ENCODE assay signal across 10 cellular contexts in the genomic region with DNA sequence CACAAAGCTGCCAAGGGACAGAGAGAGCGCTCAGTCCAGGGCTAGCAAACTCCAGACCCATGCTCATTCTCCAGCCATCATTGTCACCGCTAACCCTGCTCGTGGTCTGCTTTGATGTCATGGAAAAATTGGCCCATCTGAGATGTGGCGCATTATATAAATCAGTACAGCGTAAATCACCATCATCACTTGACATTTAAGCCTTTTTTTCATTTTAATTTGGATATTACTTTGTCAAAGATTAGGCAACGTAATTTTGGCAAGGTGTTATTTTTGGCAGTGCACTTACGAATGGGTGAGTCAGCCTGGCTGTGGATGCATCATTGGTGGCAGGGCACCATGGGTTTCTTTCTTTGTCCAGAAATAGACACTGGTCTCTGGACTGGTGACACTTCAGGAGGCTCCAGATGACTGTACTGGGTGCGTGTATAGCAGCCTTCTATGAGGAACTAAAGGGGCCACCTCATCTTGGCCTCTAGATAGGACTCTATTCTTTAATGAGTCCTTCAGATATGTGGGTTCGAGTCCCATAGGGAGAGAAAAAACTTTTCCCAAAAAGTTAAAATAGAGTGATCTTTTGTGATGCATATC.
DNase-seq lines count a peak whose midpoint lies in the region; ATAC-seq and TF ChIP-seq lines count a peak whose summit lies in the region.
"Had no signal": no experiment of that assay in that cellular context is flagged by ENCODE, and none has a peak within 500 bp of the region (broad histone marks: within the 10 kb centered on the region; RNA-seq: fewer than 3 reads in every experiment).

No MANE protein-coding gene starts in this region.

- H3K9me3 ChIP-seq in SK-N-SH (no peaks in the 10 kb centered on the region), neuronal stem cell (replicated peaks in 1 of 2; ENCODE audit: control insufficient read depth in 2 of 2, insufficient read depth in 1 of 2, low read depth in 1 of 2, low read length in 2 of 2) (peaks cover 0 to 15% of the 10 kb centered on the region in 2 donors)

- no peak overlapping the region for H3K18ac ChIP-seq in neuronal stem cell (ENCODE audit: low read length)

- peaks cover 7% of the 10 kb centered on the region for H3K36me3 Mint-ChIP-seq in activated CD4-positive, alpha-beta memory T cell treated with anti-CD3 and anti-CD28 coated beads for 36 hours
- H3K36me3 Mint-ChIP-seq in activated CD4-positive, alpha-beta memory T cell treated with anti-CD3 and anti-CD28 coated beads, Interleukin-2, amount 10 ng/mL, durations not matched to agents 7 days and 5 days (ENCODE audit: low read depth): peaks cover 11% of the 10 kb centered on the region
- peaks cover 9% of the 10 kb centered on the region for H3K36me3 Mint-ChIP-seq in stimulated activated effector memory CD8-positive, alpha-beta T cell treated with anti-CD3 and anti-CD28 coated beads, Interleukin-12 subunit alpha, Interleukin-12 subunit beta, amount 100 ng/mL, for 72 hours

- POLR2A ChIA-PET in activated CD4-positive, alpha-beta memory T cell treated with anti-CD3 and anti-CD28 coated beads for 36 hours (lab: Charles Lee): no interaction called here
- POLR2A ChIA-PET in activated CD4-positive, alpha-beta memory T cell treated with anti-CD3 and anti-CD28 coated beads, Interleukin-2, amount 10 ng/mL, durations not matched to agents 7 days and 5 days (lab: Charles Lee): no interaction called here
- POLR2A ChIA-PET in SK-N-SH (lab: Yijun Ruan, JAX): no interaction called here

- H3K4me1 Mint-ChIP-seq in activated CD4-positive, alpha-beta memory T cell treated with anti-CD3 and anti-CD28 coated beads for 36 hours (ENCODE audit: low read depth): peaks cover 54% of the 10 kb centered on the region
- H3K4me1 Mint-ChIP-seq in activated CD4-positive, alpha-beta memory T cell treated with anti-CD3 and anti-CD28 coated beads, Interleukin-2, amount 10 ng/mL, durations not matched to agents 7 days and 5 days: peaks cover 30% of the 10 kb centered on the region
- H3K4me1 Mint-ChIP-seq in stimulated activated effector memory CD8-positive, alpha-beta T cell treated with anti-CD3 and anti-CD28 coated beads, Interleukin-12 subunit alpha, Interleukin-12 subunit beta, amount 100 ng/mL, for 72 hours: peaks cover 62% of the 10 kb centered on the region

- intact Hi-C loops in activated CD4-positive, alpha-beta memory T cell treated with anti-CD3 and anti-CD28 coated beads for 36 hours (cut with micrococcal nuclease): no loop called here

- no peak overlapping the region for H2AK5ac ChIP-seq in neuronal stem cell (ENCODE audit: low read depth, low read length)

- WGBS in SK-N-SH (ENCODE audit: low lambda C conversion rate): 73% methylated on average over 9 of the region's 9 CpGs
- WGBS in neuronal stem cell (ENCODE audit: extremely low coverage in 2 of 2, insufficient read length in 2 of 2, insufficient replicate concordance in 1 of 2), 2 donors: no CpG with 5 or more reads among the region's 9 CpGs

- no peak overlapping the region for H3K4me3 Mint-ChIP-seq in activated CD4-positive, alpha-beta memory T cell treated with anti-CD3 and anti-CD28 coated beads for 36 hours
- H3K4me3 Mint-ChIP-seq in activated CD4-positive, alpha-beta memory T cell treated with anti-CD3 and anti-CD28 coated beads, Interleukin-2, amount 10 ng/mL, durations not matched to agents 7 days and 5 days: no peak overlapping the region
- no peak overlapping the region for H3K4me3 Mint-ChIP-seq in stimulated activated effector memory CD8-positive, alpha-beta T cell treated with anti-CD3 and anti-CD28 coated beads, Interleukin-12 subunit alpha, Interleukin-12 subunit beta, amount 100 ng/mL, for 72 hours

- H4K20me1 ChIP-seq in SK-N-SH (ENCODE audit: insufficient read depth): no peaks in the 10 kb centered on the region

- H4K8ac ChIP-seq in neuronal stem cell (ENCODE audit: low read depth, low read length): no peak overlapping the region

- no peaks in the 10 kb centered on the region for H3K79me1 ChIP-seq in neuronal stem cell (ENCODE audit: low read depth, low read length)

- H2BK120ac ChIP-seq in neuronal stem cell (ENCODE audit: low read depth, low read length): no peak overlapping the region

- H3K4ac ChIP-seq in neuronal stem cell (ENCODE audit: low read length): no peak overlapping the region

- no peak overlapping the region for H2BK12ac ChIP-seq in neuronal stem cell (ENCODE audit: low read length)

- H3K4me2 ChIP-seq in SK-N-SH: no peak overlapping the region
- no peak overlapping the region for H3K4me2 ChIP-seq in neuronal stem cell (ENCODE audit: insufficient read depth, low read length, poor library complexity, severe bottlenecking)

- no peak overlapping the region for H3K23ac ChIP-seq in neuronal stem cell (ENCODE audit: low read depth, low read length, poor library complexity)

- H3K27me3 Mint-ChIP-seq in activated CD4-positive, alpha-beta memory T cell treated with anti-CD3 and anti-CD28 coated beads for 36 hours: no peaks in the 10 kb centered on the region
- H3K27me3 Mint-ChIP-seq in activated CD4-positive, alpha-beta memory T cell treated with anti-CD3 and anti-CD28 coated beads, Interleukin-2, amount 10 ng/mL, durations not matched to agents 7 days and 5 days: no peaks in the 10 kb centered on the region

- peaks cover 27% of the 10 kb centered on the region for H3F3A ChIP-seq in SK-N-SH (replicated peaks; ENCODE audit: insufficient read depth)

- no peak for TF ChIP-seq CTCF in SK-N-SH (IDR thresholded peaks at IDR 0.05)

- CTCF ChIA-PET in activated CD4-positive, alpha-beta memory T cell treated with anti-CD3 and anti-CD28 coated beads for 36 hours (lab: Charles Lee): interaction anchor here (1.1 kb wide), 1 partner anchor 249 kb away, joined by 3 read pairs; no protein-coding TSS in a partner anchor
- CTCF ChIA-PET in activated CD4-positive, alpha-beta memory T cell treated with anti-CD3 and anti-CD28 coated beads, Interleukin-2, amount 10 ng/mL, durations not matched to agents 7 days and 5 days (lab: Charles Lee): no interaction called here
- CTCF ChIA-PET in SK-N-SH (lab: Yijun Ruan, JAX): interaction anchor here (1.3 to 2.8 kb wide), 5 partner anchors 18 to 360 kb away, joined by 3 to 13 read pairs (median 8); no protein-coding TSS in a partner anchor

- no peaks in the 10 kb centered on the region for H3K27me3 ChIP-seq in SK-N-SH (ENCODE audit: insufficient read depth)
- no peaks in the 10 kb centered on the region for H3K27me3 ChIP-seq in neuronal stem cell (ENCODE audit: control insufficient read depth in 3 of 3, insufficient read depth in 3 of 3, low read depth in 1 of 3, low read length in 3 of 3)

- no peak for TF ChIP-seq EP300 in SK-N-SH (IDR thresholded peaks at IDR 0.05; ENCODE audit: borderline replicate concordance in 1 of 2, low read depth in 1 of 2, low read length in 1 of 2)

- no peak overlapping the region for H4K91ac ChIP-seq in neuronal stem cell (ENCODE audit: low read depth, low read length, poor library complexity)

- H3K4me3 ChIP-seq in SK-N-SH (ENCODE audit: low read depth in 2 of 2, low read length in 1 of 2) (no peak overlapping the region), neuronal stem cell (ENCODE audit: low read length in 2 of 2) (no peak overlapping the region)
- H3K4me3 ChIP-seq: lung had no signal

- H2AFZ ChIP-seq in SK-N-SH (ENCODE audit: low read depth) (no peak overlapping the region), neuronal stem cell (ENCODE audit: low read length) (no peak overlapping the region)

- H3K27ac ChIP-seq in SK-N-SH (ENCODE audit: low read depth in 2 of 2, low read length in 1 of 2) (peak overlapping the region; percentile 11 to 84), neuronal stem cell (replicated peaks; ENCODE audit: low read length) (no peak overlapping the region)
- H3K27ac ChIP-seq: C4-2B had no signal

- no peaks in the 10 kb centered on the region for H3K9me2 ChIP-seq in SK-N-SH

- no peaks in the 10 kb centered on the region for H3K9me3 Mint-ChIP-seq in activated CD4-positive, alpha-beta memory T cell treated with anti-CD3 and anti-CD28 coated beads for 36 hours
- H3K9me3 Mint-ChIP-seq in activated CD4-positive, alpha-beta memory T cell treated with anti-CD3 and anti-CD28 coated beads, Interleukin-2, amount 10 ng/mL, durations not matched to agents 7 days and 5 days: no peaks in the 10 kb centered on the region
- H3K9me3 Mint-ChIP-seq in stimulated activated effector memory CD8-positive, alpha-beta T cell treated with anti-CD3 and anti-CD28 coated beads, Interleukin-12 subunit alpha, Interleukin-12 subunit beta, amount 100 ng/mL, for 72 hours: no peaks in the 10 kb centered on the region

- H3K4me1 ChIP-seq in SK-N-SH (ENCODE audit: control insufficient read depth in 1 of 2, insufficient read depth in 2 of 2, low read depth in 1 of 2, low read length in 1 of 2): peaks cover 37 to 74% of the 10 kb centered on the region in 2 experiments
- H3K4me1 ChIP-seq in neuronal stem cell (ENCODE audit: control insufficient read depth in 2 of 2, insufficient read depth in 1 of 2, low read depth in 1 of 2, low read length in 2 of 2): peaks cover 11 to 28% of the 10 kb centered on the region in 2 donors

- H3K27ac Mint-ChIP-seq in activated CD4-positive, alpha-beta memory T cell treated with anti-CD3 and anti-CD28 coated beads for 36 hours: no peak overlapping the region
- no peak overlapping the region for H3K27ac Mint-ChIP-seq in activated CD4-positive, alpha-beta memory T cell treated with anti-CD3 and anti-CD28 coated beads, Interleukin-2, amount 10 ng/mL, durations not matched to agents 7 days and 5 days
- H3K27ac Mint-ChIP-seq in stimulated activated effector memory CD8-positive, alpha-beta T cell treated with anti-CD3 and anti-CD28 coated beads, Interleukin-12 subunit alpha, Interleukin-12 subunit beta, amount 100 ng/mL, for 72 hours: peak overlapping the region; percentile 19

- peaks cover 13% of the 10 kb centered on the region; the same call in 1 of the 2 replicates for H3K79me2 ChIP-seq in SK-N-SH (ENCODE audit: insufficient read depth)

- H3K9ac ChIP-seq in SK-N-SH (no peak overlapping the region), neuronal stem cell (ENCODE audit: low read depth, low read length, poor library complexity) (no peak overlapping the region)

- peak; percentile 65 for ATAC-seq in HG03039 (IDR thresholded peaks at IDR 0.05; ENCODE audit: unreplicated experiment)
- peak; percentile 97 for ATAC-seq in stimulated activated effector memory CD8-positive, alpha-beta T cell treated with anti-CD3 and anti-CD28 coated beads, Interleukin-12 subunit alpha, Interleukin-12 subunit beta, amount 100 ng/mL, for 72 hours

- peak; percentile 44 for DNase-seq in activated CD4-positive, alpha-beta memory T cell treated with anti-CD3 and anti-CD28 coated beads for 36 hours
- no peak for DNase-seq in activated CD4-positive, alpha-beta memory T cell treated with anti-CD3 and anti-CD28 coated beads, Interleukin-2, amount 10 ng/mL, durations not matched to agents 7 days and 5 days
- DNase-seq in SK-N-SH: no peak
- no peak for DNase-seq in stimulated activated effector memory CD8-positive, alpha-beta T cell treated with anti-CD3 and anti-CD28 coated beads, Interleukin-12 subunit alpha, Interleukin-12 subunit beta, amount 100 ng/mL, for 72 hours (ENCODE audit: low spot score in 2 of 2)
- no peak for DNase-seq in NCI-H187 treated with DMSO at 0.1 percent for 48 hours (lab: John Stamatoyannopoulos, UW)
- DNase-seq in neuronal stem cell (ENCODE audit: low spot score): no peak
- DNase-seq in DMS153 (lab: John Stamatoyannopoulos, UW): no peak

- H2BK15ac ChIP-seq in neuronal stem cell (ENCODE audit: low read length): no peak overlapping the region

- TF ChIP-seq RAD21 in SK-N-SH (IDR thresholded peaks at IDR 0.05; ENCODE audit: low read length): no peak

- no peak overlapping the region for H2BK5ac ChIP-seq in neuronal stem cell (ENCODE audit: low read length)

- H3K36me3 ChIP-seq in SK-N-SH (replicated peaks in 1 of 2; ENCODE audit: control insufficient read depth in 1 of 2, insufficient read depth in 2 of 2, low read length in 1 of 2) (no peaks in the 10 kb centered on the region), neuronal stem cell (replicated peaks in 1 of 2; ENCODE audit: control insufficient read depth in 2 of 2, insufficient read depth in 2 of 2, low read length in 2 of 2) (peaks cover 2 to 21% of the 10 kb centered on the region in 2 donors)

- H3K14ac ChIP-seq in neuronal stem cell (ENCODE audit: low read length): no peak overlapping the region
